ENCODE assay signal across 18 cellular contexts in the genomic region with DNA sequence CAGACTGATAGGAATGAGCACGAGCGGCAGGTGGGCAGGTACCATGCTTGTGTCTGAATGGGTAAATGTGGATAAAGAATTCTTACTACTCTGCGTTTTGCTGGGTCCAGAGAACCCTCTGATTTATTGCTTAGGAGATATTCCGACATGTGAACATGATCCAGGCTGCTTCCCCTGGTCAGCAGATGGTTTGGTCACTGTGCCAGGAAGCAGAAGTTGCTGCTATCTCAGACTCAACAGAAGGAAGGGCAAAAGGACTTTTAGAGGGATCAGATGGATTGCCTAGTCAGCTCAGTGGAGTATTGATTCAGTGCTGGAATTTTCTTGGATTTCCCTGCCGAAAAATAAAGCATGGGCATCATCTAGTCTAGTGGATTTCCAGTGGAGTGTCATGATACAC.
"Had no signal": no experiment of that assay in that cellular context is flagged by ENCODE, and none has a peak within 500 bp of the region (broad histone marks: within the 10 kb centered on the region; RNA-seq: fewer than 3 reads in every experiment).

No MANE protein-coding gene starts in this region.

- H3K4me1 ChIP-seq: right atrium auricular region had no signal

- H3K4me3 ChIP-seq: coronary artery, dorsolateral prefrontal cortex, hepatocyte, right atrium auricular region, sigmoid colon, skin epidermis had no signal

- H2AFZ ChIP-seq: hepatocyte had no signal

- H3K36me3 Mint-ChIP-seq: naive thymus-derived CD4-positive, alpha-beta T cell had no signal

- H3K9me3 Mint-ChIP-seq: nephron progenitor cell had no signal

- H3K79me2 ChIP-seq: hepatocyte had no signal

- H3K27me3 ChIP-seq: dorsolateral prefrontal cortex, right atrium auricular region, sigmoid colon had no signal

- H3K9me3 ChIP-seq: neutrophil, right atrium auricular region, sigmoid colon had no signal

- H3K4me3 Mint-ChIP-seq: naive thymus-derived CD4-positive, alpha-beta T cell; nephron progenitor cell had no signal

- ATAC-seq: left colon; naive thymus-derived CD4-positive, alpha-beta T cell had no signal

- H3K27ac Mint-ChIP-seq: naive thymus-derived CD4-positive, alpha-beta T cell; nephron progenitor cell had no signal

- DNase-seq: effector CD8-positive, alpha-beta T cell; foreskin melanocyte; head of caudate nucleus; kidney; left colon; mesendoderm; naive thymus-derived CD4-positive, alpha-beta T cell; nephron progenitor cell; posterior cingulate gyrus; sigmoid colon; stimulated activated naive CD4-positive, alpha-beta T cell; trophoblast cell had no signal

- H3K4me2 ChIP-seq: hepatocyte had no signal

- H3K4me1 Mint-ChIP-seq: naive thymus-derived CD4-positive, alpha-beta T cell had no signal

- H3K27ac ChIP-seq: coronary artery, hepatocyte, neutrophil, right atrium auricular region, sigmoid colon, skin epidermis had no signal

- H3K36me3 ChIP-seq: neutrophil, right atrium auricular region, sigmoid colon had no signal

- FAIRE-seq: kidney had no signal
